ENCODE assay signal across 8 cellular contexts in the genomic region with DNA sequence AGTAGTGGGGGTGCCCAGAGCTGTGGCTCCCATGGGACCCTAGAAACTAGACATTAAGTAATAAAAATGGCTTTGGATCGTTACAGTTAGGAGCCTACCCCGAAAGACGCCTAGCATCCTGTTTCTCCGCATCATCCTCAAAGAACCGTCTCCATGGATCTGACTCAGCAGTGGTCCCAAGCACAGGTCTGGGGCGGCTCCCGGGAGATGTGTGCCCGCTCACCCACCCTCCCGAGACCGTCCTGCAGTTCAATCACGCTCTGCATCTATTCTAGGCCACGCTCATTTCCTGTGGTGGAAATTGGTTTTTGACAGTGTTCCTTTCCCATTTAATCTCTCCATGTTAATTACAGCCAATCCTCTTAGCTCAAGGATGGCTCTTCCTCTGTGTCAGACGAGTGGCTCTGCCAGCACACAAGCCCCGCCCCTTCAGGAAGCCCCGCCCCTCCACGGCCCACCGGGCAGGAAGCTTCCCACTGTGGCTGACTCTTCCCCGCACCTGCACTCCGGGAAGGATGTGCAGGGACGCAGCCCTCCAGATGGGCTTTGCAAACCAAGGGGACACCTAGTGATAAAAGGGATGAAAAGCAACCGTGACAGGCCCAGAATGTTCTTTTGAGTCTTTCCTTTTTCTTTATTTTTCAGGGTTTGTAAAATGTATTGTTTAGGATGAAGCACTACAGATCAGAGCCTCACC. TPM values are rescaled to one million over a fixed set of nuclear protein-coding genes. Genes with fewer than 3 reads are reported as not detected.
DNase-seq lines count a peak whose midpoint lies in the region; ATAC-seq, FAIRE-seq and TF ChIP-seq lines count a peak whose summit lies in the region.

No MANE protein-coding gene starts in this region.

- WGBS in heart right ventricle, 2 donors = 29 to 35% methylated on average over 21 of the region's 21 CpGs

- no peaks in the 10 kb centered on the region for H3K4me1 Mint-ChIP-seq in progenitor cell of endocrine pancreas (ENCODE audit: low read depth)

- H3K4me3 Mint-ChIP-seq in progenitor cell of endocrine pancreas (ENCODE audit: low read depth) = no peak overlapping the region

- FAIRE-seq in HTR-8/SVneo (lab: Jason Lieb, UNC) = no peak

- no peaks in the 10 kb centered on the region for H3K9me3 Mint-ChIP-seq in progenitor cell of endocrine pancreas (ENCODE audit: low read depth)

- H3K4me1 ChIP-seq in heart right ventricle = peaks cover 3 to 21% (median 17%) of the 10 kb centered on the region in 9 donors

- H3K27me3 ChIP-seq in heart right ventricle = no peaks in the 10 kb centered on the region

- H3K27me3 Mint-ChIP-seq in progenitor cell of endocrine pancreas = peaks cover 24% of the 10 kb centered on the region

- H3K36me3 ChIP-seq in heart right ventricle = no peaks in the 10 kb centered on the region

- peak; percentile 58 to 78 (median 72) for ATAC-seq in heart right ventricle

- peak overlapping the region in 2 of 10 donors; percentile 9 to 14 for H3K4me3 ChIP-seq in heart right ventricle
- H3K4me3 ChIP-seq in skeletal muscle cell (ENCODE audit: low read depth, low read length) = no peak overlapping the region

- intact Hi-C loops in heart right ventricle (cut with DNase I) = loop anchor here in 8 of 10 donors (2.0 to 5.0 kb wide), 4 partner anchors 232 to 239 kb away; no protein-coding TSS in a partner anchor

- H3K27ac ChIP-seq in heart right ventricle = no peak overlapping the region

- H3K27ac Mint-ChIP-seq in progenitor cell of endocrine pancreas = no peak overlapping the region

- peak; percentile 56 for TF ChIP-seq CTCF in GM20000 (IDR thresholded peaks at IDR 0.05; ENCODE audit: extremely low read depth, missing control alignments)
- peak in 8 of 9 donors; percentile 12 to 68 (median 52) for TF ChIP-seq CTCF in heart right ventricle (IDR thresholded peaks at IDR 0.05)
- no peak for TF ChIP-seq CTCF in progenitor cell of endocrine pancreas (IDR thresholded peaks at IDR 0.05; ENCODE audit: unreplicated experiment)

- no peaks in the 10 kb centered on the region for H3K9me3 ChIP-seq in heart right ventricle

- DNase-seq in COLO829 (ENCODE audit: low spot score) = peak; percentile 65
- peak; percentile 84 for DNase-seq in GM20000 (ENCODE audit: low spot score)
- DNase-seq in HTR-8/SVneo (ENCODE audit: insufficient read length, low spot score) = peak; percentile 75
- peak; percentile 57 for DNase-seq in OCI-M1 (lab: John Stamatoyannopoulos, UW)
- peak; percentile 12 for DNase-seq in activated gamma-delta T cell (lab: John Stamatoyannopoulos, UW)
- DNase-seq in heart right ventricle = peak; percentile 48 to 69
- peak; percentile 7 for DNase-seq in skeletal muscle cell (ENCODE audit: low read depth)
- no peak for DNase-seq in progenitor cell of endocrine pancreas (ENCODE audit: low spot score, unreplicated experiment)

- H3K36me3 Mint-ChIP-seq in progenitor cell of endocrine pancreas (ENCODE audit: insufficient read depth) = no peaks in the 10 kb centered on the region

RNA-seq across cellular contexts. Expression of a gene that starts 34.5 kb away (rescaled TPM):
- not detected for total RNA-seq in heart right ventricle
- not detected for polyA plus RNA-seq in heart right ventricle
- not detected in 2 replicates for total RNA-seq in progenitor cell of endocrine pancreas
